ENCODE assay signal across 15 cellular contexts in the genomic region with DNA sequence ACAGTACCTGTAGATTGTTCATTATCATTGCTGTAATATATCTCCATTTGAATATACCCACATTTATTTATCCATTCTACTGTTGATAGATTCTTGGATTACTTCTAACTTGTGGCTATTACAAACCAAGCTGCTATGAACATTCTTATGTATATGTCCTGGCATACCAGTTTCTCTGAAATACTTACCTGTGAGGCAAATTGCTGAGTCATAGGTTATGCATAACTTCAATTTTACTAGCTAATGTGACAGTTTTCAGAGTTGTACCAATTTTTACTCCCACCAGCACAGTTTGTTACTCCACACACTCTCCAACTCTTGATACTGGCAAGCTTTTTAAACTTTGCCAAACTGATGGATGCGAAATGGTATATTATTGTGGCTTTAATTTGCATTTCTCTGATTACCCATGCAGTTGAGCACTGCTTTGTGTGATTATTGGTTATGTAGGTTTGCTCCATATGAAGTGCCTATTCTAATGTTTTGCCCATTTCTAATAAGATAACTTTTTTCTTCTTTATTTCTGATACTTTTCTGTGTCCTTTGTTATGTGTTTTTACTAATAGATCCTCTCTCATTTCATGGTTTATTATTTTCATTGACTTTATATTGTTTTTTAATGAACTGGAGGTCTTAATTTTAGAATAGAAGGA.
A peak's percentile ranks its signal among the peaks of the same experiment; 100 is the strongest.
DNase-seq lines count a peak whose midpoint lies in the region; ATAC-seq, FAIRE-seq and TF ChIP-seq lines count a peak whose summit lies in the region.
"Had no signal": no experiment of that assay in that cellular context is flagged by ENCODE, and none has a peak within 500 bp of the region (broad histone marks: within the 10 kb centered on the region; RNA-seq: fewer than 3 reads in every experiment).

No MANE protein-coding gene starts in this region.

- no peaks in the 10 kb centered on the region for H3K27me3 ChIP-seq in PC-3 (ENCODE audit: low read length)
- no peaks in the 10 kb centered on the region for H3K27me3 ChIP-seq in bronchial epithelial cell (ENCODE audit: control insufficient read depth, insufficient read depth, low read length)
- H3K27me3 ChIP-seq in small intestine (ENCODE audit: control insufficient read depth in 2 of 2, insufficient read depth in 2 of 2, low read length in 2 of 2) = no peaks in the 10 kb centered on the region

- H3K36me3 ChIP-seq in PC-3 (ENCODE audit: low read depth, low read length) = peaks cover 2% of the 10 kb centered on the region; the same call in 1 of the 2 replicates
- H3K36me3 ChIP-seq in bronchial epithelial cell (ENCODE audit: control insufficient read depth, insufficient read depth, low read length) = peaks cover 3% of the 10 kb centered on the region
- peaks cover 0 to 4% of the 10 kb centered on the region in 2 donors for H3K36me3 ChIP-seq in small intestine (ENCODE audit: control insufficient read depth in 2 of 2, insufficient read depth in 2 of 2, low read length in 2 of 2)

- intact Hi-C loops in PC-3 (cut with micrococcal nuclease) = no loop called here

- H3K27ac ChIP-seq in PC-3 (ENCODE audit: low read length) = no peak overlapping the region
- no peak overlapping the region for H3K27ac ChIP-seq in small intestine (ENCODE audit: low read depth in 1 of 2, low read length in 1 of 2)
- H3K27ac ChIP-seq: HL-60 had no signal

- no peaks in the 10 kb centered on the region for H4K20me1 ChIP-seq in PC-3 (ENCODE audit: low read length)

- no peak overlapping the region for H3K4me3 ChIP-seq in PC-3 (ENCODE audit: low read length)
- H3K4me3 ChIP-seq in bronchial epithelial cell (ENCODE audit: low read depth, low read length) = no peak overlapping the region
- H3K4me3 ChIP-seq in small intestine (ENCODE audit: low read depth in 1 of 2, low read length in 2 of 2) = no peak overlapping the region
- H3K4me3 ChIP-seq: GM23338 had no signal

- no peak overlapping the region for H3K4me2 ChIP-seq in PC-3 (ENCODE audit: low read length)
- H3K4me2 ChIP-seq: GM23338 had no signal

- no peaks in the 10 kb centered on the region for H3K9me2 ChIP-seq in PC-3 (replicated peaks; ENCODE audit: low read length)

- H3K4me1 ChIP-seq in PC-3 (ENCODE audit: insufficient read depth, low read length) = peaks cover 7% of the 10 kb centered on the region; the same call in 1 of the 2 replicates
- peaks cover 0 to 3% of the 10 kb centered on the region in 2 donors for H3K4me1 ChIP-seq in small intestine (ENCODE audit: control insufficient read depth in 2 of 2, insufficient read depth in 1 of 2, low read depth in 1 of 2, low read length in 1 of 2)

- CTCF ChIA-PET in PC-3 (lab: Charles Lee) = interaction anchor here (0.7 kb wide), 1 partner anchor 144 kb away, joined by 7 read pairs; no protein-coding TSS in a partner anchor

- DNase-seq in GM19239 (ENCODE audit: insufficient read length, low spot score) (no peak), PC-3 (peak; percentile 49), bronchial epithelial cell (ENCODE audit: low read depth) (peak; percentile 31), small intestine (no peak), MV-4-11 (lab: John Stamatoyannopoulos, UW) (no peak)
- DNase-seq: CD8-positive, alpha-beta T cell; COR-L47; DND-41; GF-D8; H9; KG1 had no signal

- no peak for TF ChIP-seq CTCF in PC-3 (conservative IDR thresholded peaks at IDR 0.05; ENCODE audit: low read depth, low read length)
- no peak for TF ChIP-seq CTCF in bronchial epithelial cell (IDR thresholded peaks at IDR 0.05; ENCODE audit: insufficient read depth, low read length, severe bottlenecking)

- FAIRE-seq in GM19239 (lab: Jason Lieb, UNC) = peak; percentile 33
- no peak for FAIRE-seq in bronchial epithelial cell (lab: Jason Lieb, UNC)
- peak; percentile 41 for FAIRE-seq in small intestine (lab: Jason Lieb, UNC)

- H3F3A ChIP-seq in PC-3 (ENCODE audit: low read length, unreplicated experiment) = no peaks in the 10 kb centered on the region

- ATAC-seq in PC-3 (no peak; the same call in 1 of the 2 replicates), HG03469 (IDR thresholded peaks at IDR 0.05; ENCODE audit: unreplicated experiment) (no peak), HG02852 (IDR thresholded peaks at IDR 0.05; ENCODE audit: unreplicated experiment) (no peak)
- ATAC-seq: CD8-positive, alpha-beta T cell; GM23338 had no signal

- H2AFZ ChIP-seq in PC-3 (ENCODE audit: low read length) = no peak overlapping the region
- H2AFZ ChIP-seq: GM23338 had no signal

- BruUV-seq in PC-3 (replicated peaks; lab: Mats Ljungman, UMichigan) = no TSS peak

- no peak overlapping the region for H3K9ac ChIP-seq in PC-3 (ENCODE audit: low read length)

- no peaks in the 10 kb centered on the region for H3K79me2 ChIP-seq in PC-3 (ENCODE audit: low read length)

- 94 to 97% (median 96%) methylated on average over 1 of the region's 1 CpG for WGBS in small intestine, 3 donors

- POLR2A ChIA-PET in PC-3 (lab: Charles Lee; ENCODE audit: unreplicated experiment) = interaction anchor here (0.6 kb wide), 1 partner anchor 13 kb away, joined by 4 read pairs; no protein-coding TSS in a partner anchor

- H3K9me3 ChIP-seq in PC-3 (ENCODE audit: low read length) (no peaks in the 10 kb centered on the region), small intestine (ENCODE audit: control insufficient read depth, low read depth) (no peaks in the 10 kb centered on the region)

Comparison
In these comparisons a context has a peak if more than half of its experiments do, and no peak if none do; other contexts are left out.
1. DNase-seq: peak in PC-3 (single experiment) and bronchial epithelial cell (single experiment); none in GM19239 (single experiment), small intestine (single experiment) and MV-4-11 (single experiment).